ENCODE assay signal across 8 cellular contexts in the genomic region with DNA sequence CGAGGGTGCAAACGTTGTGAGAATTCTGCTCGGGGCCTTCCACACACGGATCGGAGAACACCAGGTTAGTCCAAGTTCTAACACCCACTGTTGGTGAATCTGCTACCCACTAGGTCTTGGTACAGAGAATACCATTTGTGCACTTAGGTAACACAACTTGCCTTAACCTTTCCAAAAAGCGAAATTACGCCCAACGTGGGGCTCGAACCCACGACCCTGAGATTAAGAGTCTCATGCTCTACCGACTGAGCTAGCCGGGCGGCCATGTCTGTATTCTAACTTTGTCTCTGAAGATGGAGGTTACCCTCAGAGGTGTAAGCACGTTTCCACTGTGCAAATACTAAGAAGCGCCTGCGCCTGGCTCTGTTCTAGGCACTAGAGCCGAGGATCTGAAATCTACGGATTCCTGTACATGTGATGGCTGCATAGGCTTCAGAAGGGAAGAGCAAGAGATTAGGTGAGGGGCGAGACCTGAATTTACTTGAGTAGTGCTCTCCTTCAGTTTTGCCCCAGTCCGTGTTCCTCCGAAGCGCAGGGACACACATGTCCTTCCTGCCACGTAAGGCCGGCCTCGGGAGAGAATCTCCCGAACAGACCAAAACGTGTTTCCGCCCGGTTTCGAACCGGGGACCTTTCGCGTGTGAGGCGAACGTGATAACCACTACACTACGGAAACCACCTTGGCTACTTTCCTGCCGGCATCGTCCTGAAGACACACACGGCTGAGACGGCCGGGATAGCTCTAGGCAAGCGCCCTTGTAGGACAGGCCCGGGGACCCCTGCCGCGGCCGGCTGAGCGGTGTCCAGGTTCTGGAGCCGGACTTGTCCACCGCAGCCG. TPM values are rescaled to one million over a fixed set of nuclear protein-coding genes. Genes with fewer than 3 reads are reported as not detected.
A peak's percentile ranks its signal among the peaks of the same experiment; 100 is the strongest.
DNase-seq lines count a peak whose midpoint lies in the region; ATAC-seq and TF ChIP-seq lines count a peak whose summit lies in the region.

No MANE protein-coding gene starts in this region.

- POLR2A ChIA-PET in activated CD4-positive, alpha-beta memory T cell treated with anti-CD3 and anti-CD28 coated beads for 36 hours (lab: Charles Lee) = interaction anchor here (0.6 to 7.1 kb wide), 7 partner anchors 13 to 43 kb away, joined by 3 to 100 read pairs (median 20); partner anchors contain the start of genes RACK1 and TRIM52

- CTCF ChIA-PET in activated CD4-positive, alpha-beta memory T cell treated with anti-CD3 and anti-CD28 coated beads for 36 hours (lab: Charles Lee) = interaction anchor here (1.5 to 2.8 kb wide), 4 partner anchors 15 to 33 kb away, joined by 9 to 16 read pairs (median 10); no protein-coding TSS in a partner anchor

- in situ Hi-C loops in ACHN (cut with HindIII; ENCODE audit: low pct_ligation_motif_present, low pct_unique_long_range_greater_than_20kb, low sequenced_read_pairs) = no loop called here

- H3K27me3 ChIP-seq in mucosa of stomach (ENCODE audit: control insufficient read depth, insufficient read depth, low read length) = no peaks in the 10 kb centered on the region

- H3K9me3 ChIP-seq in mucosa of stomach (ENCODE audit: control insufficient read depth, low read length) = no peaks in the 10 kb centered on the region

- H3K9ac ChIP-seq in mucosa of stomach (ENCODE audit: low read length) = peak overlapping the region; percentile 91

- no peaks in the 10 kb centered on the region for H3K36me3 ChIP-seq in mucosa of stomach (ENCODE audit: control insufficient read depth, insufficient read depth, low read length)

- no peaks in the 10 kb centered on the region for H3K9me3 Mint-ChIP-seq in activated CD4-positive, alpha-beta memory T cell treated with anti-CD3 and anti-CD28 coated beads for 36 hours
- no peaks in the 10 kb centered on the region for H3K9me3 Mint-ChIP-seq in endothelial cell (ENCODE audit: unreplicated experiment)

- peaks cover 56% of the 10 kb centered on the region for H3K4me1 Mint-ChIP-seq in activated CD4-positive, alpha-beta memory T cell treated with anti-CD3 and anti-CD28 coated beads for 36 hours (ENCODE audit: low read depth)
- H3K4me1 Mint-ChIP-seq in endothelial cell (ENCODE audit: unreplicated experiment) = peaks cover 28% of the 10 kb centered on the region

- TF ChIP-seq CTCF in endothelial cell (IDR thresholded peaks at IDR 0.05; ENCODE audit: unreplicated experiment) = no peak

- intact Hi-C loops in activated CD4-positive, alpha-beta memory T cell treated with anti-CD3 and anti-CD28 coated beads for 36 hours (cut with micrococcal nuclease) = loop anchor here (1.0 to 5.0 kb wide), 4 partner anchors 15 to 1525 kb away; partner anchors contain the start of genes CANX and MGAT1

- peaks cover 9% of the 10 kb centered on the region for H3K27me3 Mint-ChIP-seq in activated CD4-positive, alpha-beta memory T cell treated with anti-CD3 and anti-CD28 coated beads for 36 hours
- peaks cover 37% of the 10 kb centered on the region for H3K27me3 Mint-ChIP-seq in endothelial cell (ENCODE audit: unreplicated experiment)

- H3K4me3 ChIP-seq in mucosa of stomach (ENCODE audit: low read length) = peak overlapping the region; percentile 88

- H3K4me3 Mint-ChIP-seq in activated CD4-positive, alpha-beta memory T cell treated with anti-CD3 and anti-CD28 coated beads for 36 hours = peak overlapping the region; percentile 98
- peak overlapping the region; percentile 98 for H3K4me3 Mint-ChIP-seq in endothelial cell (ENCODE audit: unreplicated experiment)

- DNase-seq in ACHN (peak; percentile 91), HK-2 (ENCODE audit: unreplicated experiment) (peak; percentile 95), endothelial cell (ENCODE audit: low spot score) (peak; percentile 98), NCI-H748 (lab: John Stamatoyannopoulos, UW; ENCODE audit: unreplicated experiment) (no peak)
- DNase-seq in activated CD4-positive, alpha-beta memory T cell treated with anti-CD3 and anti-CD28 coated beads for 36 hours = peak; percentile 98
- DNase-seq in stimulated activated CD8-positive, alpha-beta memory T cell treated with anti-CD3 and anti-CD28 coated beads, Interleukin-7, amount 100 ng/mL, for 1 hour (ENCODE audit: low read depth in 2 of 2) = peak; percentile 96 to 99

- H3K27ac Mint-ChIP-seq in activated CD4-positive, alpha-beta memory T cell treated with anti-CD3 and anti-CD28 coated beads for 36 hours = peak overlapping the region; percentile 98
- peak overlapping the region; percentile 99 for H3K27ac Mint-ChIP-seq in endothelial cell (ENCODE audit: unreplicated experiment)

- peak; percentile 14 for ATAC-seq in GM19372 (IDR thresholded peaks at IDR 0.05; ENCODE audit: low read depth, unreplicated experiment)

- H3K36me3 Mint-ChIP-seq in activated CD4-positive, alpha-beta memory T cell treated with anti-CD3 and anti-CD28 coated beads for 36 hours = peaks cover 13% of the 10 kb centered on the region
- peaks cover 12% of the 10 kb centered on the region for H3K36me3 Mint-ChIP-seq in endothelial cell (ENCODE audit: low read depth, unreplicated experiment)

- H3K4me1 ChIP-seq in mucosa of stomach (ENCODE audit: control insufficient read depth, insufficient read depth, low read length) = peaks cover 17% of the 10 kb centered on the region

RNA-seq across cellular contexts. Expression of gene TRIM41, which starts 1.1 kb away (rescaled TPM):
- total RNA-seq in activated CD4-positive, alpha-beta memory T cell treated with anti-CD3 and anti-CD28 coated beads for 36 hours = 10 to 100 TPM; 35.3 to 36.4 TPM
- total RNA-seq in endothelial cell (ENCODE audit: unreplicated experiment) = 21.8 TPM

RNA-seq across cellular contexts. Expression of gene TRIM7, which starts 17.0 kb away (rescaled TPM):
- 1 to 10 TPM; 2.9 to 3.5 TPM for total RNA-seq in activated CD4-positive, alpha-beta memory T cell treated with anti-CD3 and anti-CD28 coated beads for 36 hours
- total RNA-seq in endothelial cell (ENCODE audit: unreplicated experiment) = not detected

RNA-seq across cellular contexts. Expression of gene RACK1, which starts 21.7 kb away (rescaled TPM):
- 1,000 to 10,000 TPM; 2,635 to 2,697 TPM for total RNA-seq in activated CD4-positive, alpha-beta memory T cell treated with anti-CD3 and anti-CD28 coated beads for 36 hours
- 2,232 TPM for total RNA-seq in endothelial cell (ENCODE audit: unreplicated experiment)

RNA-seq across cellular contexts. Expression of gene TRIM52, which starts 38.9 kb away (rescaled TPM):
- total RNA-seq in activated CD4-positive, alpha-beta memory T cell treated with anti-CD3 and anti-CD28 coated beads for 36 hours = 10 to 100 TPM; 10.9 to 11.7 TPM
- 10.4 TPM for total RNA-seq in endothelial cell (ENCODE audit: unreplicated experiment)
